21 cellular contexts compared by ENCODE assay signal in genomic region chr14:29454026-29454693, GRCh38.
DNase-seq lines count a peak whose midpoint lies in the region; TF ChIP-seq lines count a peak whose summit lies in the region.
"Had no signal": no experiment of that assay in that cellular context is flagged by ENCODE, and none has a peak within 500 bp of the region (broad histone marks: within the 10 kb centered on the region; RNA-seq: fewer than 3 reads in every experiment).

No MANE protein-coding gene starts in this region.

- no peak overlapping the region for H3K27ac ChIP-seq in osteoblast (ENCODE audit: low read depth, low read length)
- H3K27ac ChIP-seq: BLaER1 treated with 17β-estradiol and CSF1 and Interleukin-3, amounts not matched to agents 10 nM and 100 nM; PC-9 had no signal

- H2AFZ ChIP-seq in osteoblast (ENCODE audit: low read length), result peak overlapping the region; percentile 4
- H2AFZ ChIP-seq: PC-9 had no signal

- H3K79me2 ChIP-seq in osteoblast (ENCODE audit: insufficient read depth, low read length), result no peaks in the 10 kb centered on the region

- DNase-seq in EL, result peak; percentile 24
- DNase-seq in LHCN-M2 (ENCODE audit: low read depth), result peak; percentile 13
- DNase-seq in fibroblast of peridontal ligament (ENCODE audit: extremely low read depth), result peak; percentile 54
- peak; percentile 26 for DNase-seq in osteoblast (ENCODE audit: insufficient read length, low spot score, missing footprints)
- no peak for DNase-seq in 8988T
- DNase-seq in activated CD4-positive, alpha-beta T cell treated with anti-CD3 and anti-CD28 coated beads, Interleukin-2, amount 50 U/mL, for 48 hours, result no peak
- DNase-seq in H4 (ENCODE audit: low spot score), result no peak
- DNase-seq: ACHN; Caco-2; CD4-positive, alpha-beta memory T cell; GF-D8; KG1; NCI-H1105; NCI-H187; NCI-H510A; NCI-H748 treated with DMSO at 0.1 percent for 48 hours; PC-9; RPMI8226; SHP77 had no signal

- no peak for TF ChIP-seq CTCF in osteoblast (IDR thresholded peaks at IDR 0.05; ENCODE audit: extremely low read depth, low read depth, low read length)

- no peaks in the 10 kb centered on the region for H3K36me3 ChIP-seq in osteoblast (ENCODE audit: insufficient read depth, low read length)
- H3K36me3 ChIP-seq: BLaER1 treated with 17β-estradiol and CSF1 and Interleukin-3, amounts not matched to agents 10 nM and 100 nM; HAP-1 had no signal

- no peaks in the 10 kb centered on the region for H3K27me3 ChIP-seq in osteoblast (ENCODE audit: insufficient read depth, low read length)
- H3K27me3 ChIP-seq: BLaER1 treated with 17β-estradiol and CSF1 and Interleukin-3, amounts not matched to agents 10 nM and 100 nM had no signal

- H4K20me1 ChIP-seq in osteoblast (ENCODE audit: insufficient read depth, low read length), result no peaks in the 10 kb centered on the region
- H4K20me1 ChIP-seq: BLaER1 treated with 17β-estradiol and CSF1 and Interleukin-3, amounts not matched to agents 10 nM and 100 nM had no signal

- H3K9me3 ChIP-seq in osteoblast (ENCODE audit: low read depth, low read length), result no peaks in the 10 kb centered on the region
- H3K9me3 ChIP-seq: BLaER1 treated with 17β-estradiol and CSF1 and Interleukin-3, amounts not matched to agents 10 nM and 100 nM; Caco-2; HAP-1 had no signal

- no peak overlapping the region for H3K4me2 ChIP-seq in osteoblast (ENCODE audit: insufficient read depth, low read length)
- H3K4me2 ChIP-seq: BLaER1 treated with 17β-estradiol and CSF1 and Interleukin-3, amounts not matched to agents 10 nM and 100 nM; PC-9 had no signal

- no peak overlapping the region for H3K4me3 ChIP-seq in osteoblast (ENCODE audit: insufficient read depth, low read length)
- H3K4me3 ChIP-seq: BLaER1 treated with 17β-estradiol and CSF1 and Interleukin-3, amounts not matched to agents 10 nM and 100 nM; HAP-1; PC-9 had no signal

- H3K4me1 ChIP-seq in osteoblast (ENCODE audit: insufficient read depth, low read length), result no peaks in the 10 kb centered on the region
- H3K4me1 ChIP-seq: BLaER1 treated with 17β-estradiol and CSF1 and Interleukin-3, amounts not matched to agents 10 nM and 100 nM; Caco-2; HAP-1 had no signal

Comparison
In these comparisons a context has a peak if more than half of its experiments do, and no peak if none do; other contexts are left out.
1. DNase-seq: peak in EL (single experiment), LHCN-M2 (single experiment), fibroblast of peridontal ligament (single experiment) and osteoblast (single experiment); none in 8988T (single experiment), activated CD4-positive, alpha-beta T cell treated with anti-CD3 and anti-CD28 coated beads, Interleukin-2, amount 50 U/mL, for 48 hours (0 of 2) and H4 (single experiment).